Comparison of ENCODE assay signal across 1 cellular context in genomic region chr2:105378276-105378840, GRCh38.
TF ChIP-seq lines count a peak whose summit lies in the region.

No MANE protein-coding gene starts in this region.

TF ChIP-seq in IMR-90, 13 proteins besides CTCF, POLR2A, EP300 and RAD21 (continued from another document):
- no peak for TF ChIP-seq ELK1 (IDR thresholded peaks at IDR 0.05; ENCODE audit: borderline replicate concordance, low read depth, low read length)
